ENCODE assay signal across 12 cellular contexts in genomic region chr6:148831064-148831463, GRCh38.
DNase-seq lines count a peak whose midpoint lies in the region; ATAC-seq and TF ChIP-seq lines count a peak whose summit lies in the region.
"Had no signal": no experiment of that assay in that cellular context is flagged by ENCODE, and none has a peak within 500 bp of the region (broad histone marks: within the 10 kb centered on the region; RNA-seq: fewer than 3 reads in every experiment).

No MANE protein-coding gene starts in this region.

- peaks cover 4% of the 10 kb centered on the region for H3K36me3 ChIP-seq in OCI-LY3 (replicated peaks; ENCODE audit: low read depth, low read length)
- H3K36me3 ChIP-seq: uterus had no signal

- ATAC-seq in activated naive CD8-positive, alpha-beta T cell treated with anti-CD3 and anti-CD28 coated beads, Interleukin-2, amount 50 U/mL, for 24 hours = peak; percentile 50
- peak; percentile 91 to 92 for ATAC-seq in stimulated activated naive B cell treated with anti-CD40 and anti-IgM and Interleukin-4, amounts not matched to agents 10 μg/mL and 1 μg/mL and 100 μg/mL, for 72 hours (replicated peaks)
- ATAC-seq: HepG2 had no signal

- no peaks in the 10 kb centered on the region for H3K27me3 Mint-ChIP-seq in activated naive CD8-positive, alpha-beta T cell treated with anti-CD3 and anti-CD28 coated beads, Interleukin-2, amount 50 U/mL, for 24 hours
- no peaks in the 10 kb centered on the region for H3K27me3 Mint-ChIP-seq in stimulated activated naive B cell treated with anti-CD40 and anti-IgM and Interleukin-4, amounts not matched to agents 10 μg/mL and 1 μg/mL and 100 μg/mL, for 72 hours
- no peaks in the 10 kb centered on the region for H3K27me3 Mint-ChIP-seq in HFFc6 (ENCODE audit: insufficient read depth)

- TF ChIP-seq CTCF in OCI-LY3 (IDR thresholded peaks at IDR 0.05; ENCODE audit: low read depth, low read length) = no peak
- TF ChIP-seq CTCF in HFFc6 (IDR thresholded peaks at IDR 0.05) = no peak

- peaks cover 56% of the 10 kb centered on the region for H3K4me1 ChIP-seq in OCI-LY3 (ENCODE audit: low read length)
- H3K4me1 ChIP-seq: uterus had no signal

- H3K36me3 Mint-ChIP-seq in activated naive CD8-positive, alpha-beta T cell treated with anti-CD3 and anti-CD28 coated beads, Interleukin-2, amount 50 U/mL, for 24 hours (ENCODE audit: low read depth) = no peaks in the 10 kb centered on the region
- H3K36me3 Mint-ChIP-seq in stimulated activated naive B cell treated with anti-CD40 and anti-IgM and Interleukin-4, amounts not matched to agents 10 μg/mL and 1 μg/mL and 100 μg/mL, for 72 hours = peaks cover 0 to 4% of the 10 kb centered on the region in 2 donors
- no peaks in the 10 kb centered on the region for H3K36me3 Mint-ChIP-seq in HFFc6 (ENCODE audit: low read depth)

- H4K20me1 ChIP-seq in OCI-LY3 (ENCODE audit: insufficient read depth, low read length) = no peaks in the 10 kb centered on the region

- CTCF ChIA-PET in HEK293T (lab: Yijun Ruan, JAX) = no interaction called here

- peak overlapping the region; percentile 71 for H3K4me3 ChIP-seq in OCI-LY3 (ENCODE audit: low read length)
- H3K4me3 ChIP-seq: HAP-1, uterus had no signal

- H3K9me3 Mint-ChIP-seq in activated naive CD8-positive, alpha-beta T cell treated with anti-CD3 and anti-CD28 coated beads, Interleukin-2, amount 50 U/mL, for 24 hours = no peaks in the 10 kb centered on the region
- no peaks in the 10 kb centered on the region for H3K9me3 Mint-ChIP-seq in stimulated activated naive B cell treated with anti-CD40 and anti-IgM and Interleukin-4, amounts not matched to agents 10 μg/mL and 1 μg/mL and 100 μg/mL, for 72 hours
- H3K9me3 Mint-ChIP-seq in HFFc6 = no peaks in the 10 kb centered on the region

- DNase-seq in activated gamma-delta T cell treated with Interleukin-2 at 50 U/mL for 16 hours (peak; percentile 16), activated gamma-delta T cell (lab: John Stamatoyannopoulos, UW) (no peak), HFFc6 (no peak), HEK293T (ENCODE audit: extremely low spot score) (no peak), HuH-7 (ENCODE audit: low spot score) (no peak)
- no peak for DNase-seq in activated naive CD8-positive, alpha-beta T cell treated with anti-CD3 and anti-CD28 coated beads, Interleukin-2, amount 50 U/mL, for 24 hours
- no peak for DNase-seq in stimulated activated naive B cell treated with anti-CD40 and anti-IgM and Interleukin-4, amounts not matched to agents 10 μg/mL and 1 μg/mL and 100 μg/mL, for 72 hours
- DNase-seq: NCI-H748 treated with DMSO at 0.1 percent for 48 hours, uterus had no signal

- POLR2A ChIA-PET in HEK293T (lab: Yijun Ruan, JAX) = no interaction called here

- peak overlapping the region; percentile 62 for H3K9ac ChIP-seq in OCI-LY3 (ENCODE audit: low read length)

- H3K27me3 ChIP-seq in OCI-LY3 (ENCODE audit: low read depth, low read length) = no peaks in the 10 kb centered on the region
- H3K27me3 ChIP-seq: uterus had no signal

- peaks cover 28% of the 10 kb centered on the region for H3K4me1 Mint-ChIP-seq in activated naive CD8-positive, alpha-beta T cell treated with anti-CD3 and anti-CD28 coated beads, Interleukin-2, amount 50 U/mL, for 24 hours
- H3K4me1 Mint-ChIP-seq in stimulated activated naive B cell treated with anti-CD40 and anti-IgM and Interleukin-4, amounts not matched to agents 10 μg/mL and 1 μg/mL and 100 μg/mL, for 72 hours = peaks cover 25 to 38% of the 10 kb centered on the region in 2 donors
- H3K4me1 Mint-ChIP-seq in HFFc6 (ENCODE audit: low read depth) = peaks cover 49% of the 10 kb centered on the region

- peak overlapping the region; percentile 53 for H3K4me3 Mint-ChIP-seq in activated naive CD8-positive, alpha-beta T cell treated with anti-CD3 and anti-CD28 coated beads, Interleukin-2, amount 50 U/mL, for 24 hours
- peak overlapping the region; percentile 58 to 76 for H3K4me3 Mint-ChIP-seq in stimulated activated naive B cell treated with anti-CD40 and anti-IgM and Interleukin-4, amounts not matched to agents 10 μg/mL and 1 μg/mL and 100 μg/mL, for 72 hours
- H3K4me3 Mint-ChIP-seq in HFFc6 = no peak overlapping the region

- peaks cover 15% of the 10 kb centered on the region for H3K79me2 ChIP-seq in OCI-LY3 (ENCODE audit: low read length)

- H3K9me3 ChIP-seq in OCI-LY3 (ENCODE audit: insufficient read depth, low read length) = no peaks in the 10 kb centered on the region
- H3K9me3 ChIP-seq: HAP-1, uterus had no signal

- peak overlapping the region; percentile 57 for H3K27ac Mint-ChIP-seq in activated naive CD8-positive, alpha-beta T cell treated with anti-CD3 and anti-CD28 coated beads, Interleukin-2, amount 50 U/mL, for 24 hours
- H3K27ac Mint-ChIP-seq in stimulated activated naive B cell treated with anti-CD40 and anti-IgM and Interleukin-4, amounts not matched to agents 10 μg/mL and 1 μg/mL and 100 μg/mL, for 72 hours = peak overlapping the region; percentile 32
- no peak overlapping the region for H3K27ac Mint-ChIP-seq in HFFc6

- H2AFZ ChIP-seq in OCI-LY3 (ENCODE audit: low read depth, low read length) = no peak overlapping the region

- peak overlapping the region; percentile 94 for H3K4me2 ChIP-seq in OCI-LY3 (ENCODE audit: low read length)

- peak overlapping the region; percentile 91 for H3K27ac ChIP-seq in OCI-LY3 (ENCODE audit: low read length)
- H3K27ac ChIP-seq: uterus had no signal

TF ChIP-seq in HEK293T, 16 proteins besides CTCF, POLR2A, EP300 and RAD21:
- no peak for TF ChIP-seq ARNT (IDR thresholded peaks at IDR 0.05)
- TF ChIP-seq FOXK2 (IDR thresholded peaks at IDR 0.05) = no peak
- no peak for TF ChIP-seq CTBP1 (IDR thresholded peaks at IDR 0.05; ENCODE audit: borderline replicate concordance)
- no peak for TF ChIP-seq FOXA1 (IDR thresholded peaks at IDR 0.05)
- no peak for TF ChIP-seq HDGF (IDR thresholded peaks at IDR 0.05; ENCODE audit: borderline replicate concordance)
- no peak for TF ChIP-seq ELF4 (IDR thresholded peaks at IDR 0.05)
- TF ChIP-seq L3MBTL2 (conservative IDR thresholded peaks at IDR 0.05) = no peak
- TF ChIP-seq TARDBP (IDR thresholded peaks at IDR 0.05) = no peak
- no peak for TF ChIP-seq NFRKB (IDR thresholded peaks at IDR 0.05)
- no peak for TF ChIP-seq SUZ12 (IDR thresholded peaks at IDR 0.05)
- no peak for TF ChIP-seq LEF1 (IDR thresholded peaks at IDR 0.05; ENCODE audit: borderline replicate concordance)
- no peak for TF ChIP-seq PKNOX1 (IDR thresholded peaks at IDR 0.05)
- no peak for TF ChIP-seq SP1 (IDR thresholded peaks at IDR 0.05)
- no peak for TF ChIP-seq FOXM1 (IDR thresholded peaks at IDR 0.05; ENCODE audit: borderline replicate concordance)
- no peak for TF ChIP-seq BHLHE40 (IDR thresholded peaks at IDR 0.05; ENCODE audit: borderline replicate concordance)
- no peak for TF ChIP-seq ZNF384 (IDR thresholded peaks at IDR 0.05)
